Comparison of ENCODE assay signal across 18 cellular contexts in the genomic region with DNA sequence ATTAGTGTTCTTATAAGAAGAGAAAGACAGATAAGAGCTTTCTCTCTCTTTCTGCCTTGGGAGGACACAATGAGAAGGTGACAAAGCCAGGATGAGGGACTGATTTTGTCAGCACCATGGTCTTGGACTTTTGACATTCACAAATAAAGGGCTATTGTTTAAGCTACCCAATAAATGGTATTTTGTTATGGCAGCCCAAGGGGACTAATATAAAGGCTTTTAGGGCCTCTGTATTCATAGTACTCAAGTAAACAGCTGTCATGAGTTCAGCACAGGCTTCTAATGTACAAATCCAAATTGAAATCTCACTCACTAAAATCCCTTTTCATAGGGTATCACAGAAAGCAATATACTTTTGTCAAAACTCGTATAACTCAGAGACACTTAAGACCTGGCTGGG.
A peak's percentile ranks its signal among the peaks of the same experiment; 100 is the strongest.
DNase-seq lines count a peak whose midpoint lies in the region; ATAC-seq lines count a peak whose summit lies in the region.
"Had no signal": no experiment of that assay in that cellular context is flagged by ENCODE, and none has a peak within 500 bp of the region (broad histone marks: within the 10 kb centered on the region; RNA-seq: fewer than 3 reads in every experiment).

No MANE protein-coding gene starts in this region.

- ATAC-seq in HG03457 (IDR thresholded peaks at IDR 0.05; ENCODE audit: unreplicated experiment) = no peak
- no peak for ATAC-seq in GM21529 (IDR thresholded peaks at IDR 0.05; ENCODE audit: unreplicated experiment)
- ATAC-seq: GM23338 had no signal

- DNase-seq in caudate nucleus (lab: John Stamatoyannopoulos, UW) (no peak), foreskin melanocyte (peak; percentile 24), pons (ENCODE audit: low spot score) (peak; percentile 79), MG63 (no peak), DMS53 (lab: John Stamatoyannopoulos, UW) (no peak)
- DNase-seq: ACHN; BE2C; C1 segment of cervical spinal cord; CD4-positive, CD25-positive, alpha-beta regulatory T cell; CD8-positive, alpha-beta memory T cell; COR-L47; DMS 273 treated with DMSO at 0.1 percent for 48 hours; HCEC 1CT; IMR-90 had no signal

- no peaks in the 10 kb centered on the region; the same call in 1 of the 2 replicates for H3K36me3 ChIP-seq in MG63
- H3K36me3 ChIP-seq: BE2C had no signal

- no peak overlapping the region for H3K4me3 ChIP-seq in MG63
- H3K4me3 ChIP-seq: GM23338 had no signal

- H3K9me3 ChIP-seq in MG63 = no peaks in the 10 kb centered on the region
- H3K9me3 ChIP-seq: BE2C had no signal

- H3K27ac ChIP-seq in caudate nucleus (ENCODE audit: low read depth, low read length) = peak overlapping the region; percentile 69
- H3K27ac ChIP-seq: HL-60 had no signal

- H3K27me3 ChIP-seq in MG63 = no peaks in the 10 kb centered on the region
- H3K27me3 ChIP-seq: BE2C had no signal

Comparison
In these comparisons a context has a peak if more than half of its experiments do, and no peak if none do; other contexts are left out.
1. DNase-seq: peak in foreskin melanocyte (single experiment) and pons (single experiment); none in caudate nucleus (0 of 61), MG63 (single experiment) and DMS53 (single experiment).